ENCODE assay signal across 9 cellular contexts in the genomic region with DNA sequence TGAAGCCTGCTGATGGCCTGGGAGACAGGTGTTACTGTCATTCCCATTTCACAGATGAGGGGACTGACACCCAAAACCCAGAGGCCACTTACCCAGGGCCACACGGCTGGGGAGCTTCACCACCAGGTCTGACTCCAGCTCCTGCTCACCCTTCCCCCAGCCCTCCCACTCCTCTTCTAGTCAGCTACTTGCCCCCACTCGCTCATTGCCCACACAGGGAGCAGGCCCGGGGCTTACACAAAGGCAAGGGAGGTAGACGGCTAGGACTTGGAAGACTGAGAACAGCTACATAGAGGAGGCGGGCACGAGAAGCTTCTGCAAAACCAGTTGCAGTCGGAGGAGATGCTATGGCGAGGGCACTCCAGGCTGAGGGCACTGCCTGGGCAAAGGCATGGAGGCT. TPM values are rescaled to one million over a fixed set of nuclear protein-coding genes. Genes with fewer than 3 reads are reported as not detected.
"Had no signal": no experiment of that assay in that cellular context is flagged by ENCODE, and none has a peak within 500 bp of the region (broad histone marks: within the 10 kb centered on the region; RNA-seq: fewer than 3 reads in every experiment).

No MANE protein-coding gene starts in this region.

- FAIRE-seq: H1, H54, HTR-8/SVneo had no signal

- H3K27ac Mint-ChIP-seq: GM23338, H9, HFFc6, IgD-negative memory B cell had no signal

- H3K9me3 Mint-ChIP-seq: GM23338, H9, HFFc6, IgD-negative memory B cell had no signal

- H3K36me3 Mint-ChIP-seq: IgD-negative memory B cell had no signal

- H3K4me3 Mint-ChIP-seq: GM23338, H9, HFFc6, IgD-negative memory B cell had no signal

- ATAC-seq: GM23338 had no signal

- H3K4me2 ChIP-seq: GM23338 had no signal

- H3K4me3 ChIP-seq: GM23338 had no signal

- DNase-seq: H9, HCEC 1CT, HFFc6 had no signal

- H2AFZ ChIP-seq: GM23338 had no signal

RNA-seq across cellular contexts. Expression of a gene that starts 21.3 kb away (rescaled TPM):
- total RNA-seq: HFFc6, HT-29 had no signal
- polyA plus RNA-seq: IgD-negative memory B cell had no signal
